Comparison of ENCODE assay signal across 8 cellular contexts in the genomic region with DNA sequence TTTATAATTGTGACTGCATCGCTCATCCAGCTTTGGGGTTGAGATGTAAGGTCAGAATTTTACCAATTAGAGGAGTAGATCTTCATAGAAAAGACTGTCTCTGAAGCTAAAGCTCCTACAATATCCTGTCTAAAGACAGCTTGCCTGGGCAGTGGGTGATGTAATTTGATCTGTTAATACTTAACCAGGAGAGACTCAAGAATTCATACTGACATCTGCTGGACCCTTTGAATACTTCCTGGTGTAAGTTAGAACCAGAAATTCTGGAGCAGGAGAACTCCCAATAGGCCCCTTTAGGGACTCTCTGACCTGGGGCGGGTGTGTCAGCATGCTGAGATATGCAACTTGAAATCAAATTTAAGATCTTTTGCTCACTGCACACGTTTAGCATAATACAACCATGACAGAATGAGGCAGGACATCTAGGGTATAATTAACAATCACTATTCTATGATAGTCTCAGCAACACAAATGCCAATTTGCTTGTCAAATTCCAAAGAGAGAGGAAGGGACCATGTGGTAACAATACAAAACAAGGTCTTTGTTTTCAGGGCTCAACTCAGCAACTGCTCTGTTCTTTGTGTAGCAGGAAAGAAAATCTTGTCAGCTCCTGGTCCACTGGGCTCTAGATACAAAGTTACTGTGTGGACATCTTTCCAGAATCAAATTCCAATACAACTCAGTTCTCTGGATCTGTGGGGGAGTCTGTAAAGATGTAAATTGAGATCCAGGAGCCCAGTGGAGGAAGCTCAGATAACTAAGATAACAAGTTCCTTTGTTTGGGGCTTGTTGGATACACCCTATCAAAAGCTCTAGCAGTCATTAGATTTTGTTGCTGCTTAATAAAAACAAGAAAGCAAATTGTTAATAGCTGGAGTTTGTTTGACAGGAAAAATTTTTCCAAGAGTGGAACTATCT.
DNase-seq lines count a peak whose midpoint lies in the region; ATAC-seq and FAIRE-seq lines count a peak whose summit lies in the region.

No MANE protein-coding gene starts in this region.

- DNase-seq in DMS153 (lab: John Stamatoyannopoulos, UW), result peak; percentile 75
- DNase-seq in NCI-H526 (lab: John Stamatoyannopoulos, UW), result peak; percentile 92 to 97
- peak; percentile 22 for DNase-seq in fibroblast of the conjunctiva (ENCODE audit: low read depth)
- peak; percentile 60 for DNase-seq in urothelium cell line (ENCODE audit: low spot score)
- DNase-seq in OCI-M2 (lab: John Stamatoyannopoulos, UW; ENCODE audit: unreplicated experiment), result no peak
- no peak for DNase-seq in activated T-cell treated with anti-CD3 and anti-CD28 coated beads, Interleukin-2, amount 50 U/mL, for 4 hours

- peaks cover 6% of the 10 kb centered on the region for H3K27me3 Mint-ChIP-seq in activated T-cell treated with anti-CD3 and anti-CD28 coated beads, Interleukin-2, amount 50 U/mL, for 4 hours (ENCODE audit: low read depth)

- H3K36me3 Mint-ChIP-seq in activated T-cell treated with anti-CD3 and anti-CD28 coated beads, Interleukin-2, amount 50 U/mL, for 4 hours (ENCODE audit: insufficient read depth), result no peaks in the 10 kb centered on the region

- no peak overlapping the region for H3K4me3 Mint-ChIP-seq in activated T-cell treated with anti-CD3 and anti-CD28 coated beads, Interleukin-2, amount 50 U/mL, for 4 hours

- H3K4me1 Mint-ChIP-seq in activated T-cell treated with anti-CD3 and anti-CD28 coated beads, Interleukin-2, amount 50 U/mL, for 4 hours (ENCODE audit: low read depth), result no peaks in the 10 kb centered on the region

- ATAC-seq in HG02763 (IDR thresholded peaks at IDR 0.05; ENCODE audit: unreplicated experiment), result peak; percentile 60
- no peak for ATAC-seq in HG03045 (IDR thresholded peaks at IDR 0.05; ENCODE audit: unreplicated experiment)
- no peak for ATAC-seq in activated T-cell treated with anti-CD3 and anti-CD28 coated beads, Interleukin-2, amount 50 U/mL, for 4 hours

- no peaks in the 10 kb centered on the region for H3K9me3 Mint-ChIP-seq in activated T-cell treated with anti-CD3 and anti-CD28 coated beads, Interleukin-2, amount 50 U/mL, for 4 hours

- no peak for FAIRE-seq in urothelium cell line (lab: Jason Lieb, UNC)

Comparison
In these comparisons a context has a peak if more than half of its experiments do, and no peak if none do; other contexts are left out.
1. DNase-seq: peak in DMS153 (single experiment), NCI-H526 (2 of 2), fibroblast of the conjunctiva (single experiment) and urothelium cell line (single experiment); none in OCI-M2 (single experiment) and activated T-cell treated with anti-CD3 and anti-CD28 coated beads, Interleukin-2, amount 50 U/mL, for 4 hours (single experiment).